In the genomic region with DNA sequence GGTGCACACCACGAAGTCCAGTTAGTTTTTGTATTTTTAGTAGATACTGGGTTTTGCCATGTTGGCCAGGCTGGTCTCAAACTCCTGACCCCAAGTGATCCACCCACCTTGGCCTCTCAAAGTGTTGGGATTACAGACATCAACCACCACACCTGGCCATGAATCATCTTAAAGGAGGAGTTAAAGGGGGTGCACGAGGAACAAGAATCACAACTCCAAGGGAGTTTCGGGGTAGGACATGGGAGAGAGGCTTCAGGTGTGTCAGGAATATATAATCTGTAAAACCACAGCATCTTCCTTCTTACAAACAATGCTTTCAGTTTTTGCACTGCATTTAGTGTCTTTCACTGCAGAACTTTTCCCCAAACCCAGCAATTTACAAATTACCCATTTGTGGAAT, we compare ENCODE assay signal across 26 cellular contexts.
DNase-seq lines count a peak whose midpoint lies in the region; ATAC-seq and TF ChIP-seq lines count a peak whose summit lies in the region.
"Had no signal": no experiment of that assay in that cellular context is flagged by ENCODE, and none has a peak within 500 bp of the region (broad histone marks: within the 10 kb centered on the region; RNA-seq: fewer than 3 reads in every experiment).

No MANE protein-coding gene starts in this region.

- DNase-seq in H9 (no peak), esophagus squamous epithelium (lab: John Stamatoyannopoulos, UW) (no peak), suprapubic skin (ENCODE audit: low spot score in 2 of 2) (no peak), RWPE1 (ENCODE audit: low spot score) (no peak), middle frontal gyrus (ENCODE audit: extremely low spot score, low spot score) (no peak)
- DNase-seq: AML-193; CD4-positive, alpha-beta T cell; DMS53; GOT3; KG1; MG63; NCI-H1105 treated with DMSO at 0.1 percent for 48 hours; NCI-H146; NCI-H1930; NCI-H2107; NCI-H446; NCI-H524 treated with DMSO at 0.1 percent for 48 hours; NCI-H82; RPMI8226; SHP77 had no signal

- H3K36me3 ChIP-seq in esophagus squamous epithelium = no peaks in the 10 kb centered on the region
- no peaks in the 10 kb centered on the region for H3K36me3 ChIP-seq in suprapubic skin
- H3K36me3 ChIP-seq: BLaER1 treated with 17β-estradiol and CSF1 and Interleukin-3, amounts not matched to agents 10 nM and 100 nM; MG63 had no signal

- H3K18ac ChIP-seq in H9 (ENCODE audit: insufficient read length, low read depth, low read length) = no peak overlapping the region

- no peaks in the 10 kb centered on the region for H3K9me3 ChIP-seq in H9 (ENCODE audit: control insufficient read depth, low read depth, low read length)
- no peaks in the 10 kb centered on the region for H3K9me3 ChIP-seq in esophagus squamous epithelium
- H3K9me3 ChIP-seq in suprapubic skin = no peaks in the 10 kb centered on the region
- H3K9me3 ChIP-seq: A549, MG63 had no signal

- no peak overlapping the region for H3K23ac ChIP-seq in H9 (ENCODE audit: insufficient read length, low read depth, low read length)

- TF ChIP-seq POLR2A in esophagus squamous epithelium (IDR thresholded peaks at IDR 0.05) = no peak
- TF ChIP-seq POLR2A in suprapubic skin (IDR thresholded peaks at IDR 0.05) = no peak

- no peak overlapping the region for H4K91ac ChIP-seq in H9 (ENCODE audit: insufficient read length, low read depth, low read length)

- no peak overlapping the region for H2BK12ac ChIP-seq in H9 (ENCODE audit: insufficient read length, low read depth, low read length)

- H3K27ac ChIP-seq in H9 (ENCODE audit: insufficient read length, low read depth, low read length) (no peak overlapping the region), VCaP (peak overlapping the region; percentile 66; the same call in 1 of the 2 replicates), esophagus squamous epithelium (peak overlapping the region in 3 of 4 donors; percentile 33 to 68 (median 40)), suprapubic skin (peak overlapping the region; percentile 18), RWPE1 (no peak overlapping the region)
- H3K27ac ChIP-seq: A549; BLaER1 treated with 17β-estradiol and CSF1 and Interleukin-3, amounts not matched to agents 10 nM and 100 nM; SK-N-MC had no signal

- H3K27ac Mint-ChIP-seq in H9 = 0 out of 7 replicates have a peak overlapping the region, but pooled peaks of 2 of the 3 experiments have one; percentile 16 to 72
- H3K27ac Mint-ChIP-seq: CD4-positive, alpha-beta T cell had no signal

- no peak overlapping the region for H2BK20ac ChIP-seq in H9 (ENCODE audit: low read depth, low read length, poor library complexity, severe bottlenecking)

- H3K56ac ChIP-seq in H9 (ENCODE audit: insufficient read length, low read depth, low read length) = no peak overlapping the region

- no peaks in the 10 kb centered on the region for H3K23me2 ChIP-seq in H9 (ENCODE audit: insufficient read length, low read depth, low read length, poor library complexity, severe bottlenecking)

- no CpG with 5 or more reads among the region's 3 CpGs for WGBS in H9 (ENCODE audit: extremely low coverage, insufficient read length, low lambda C conversion rate)
- 56 to 72% methylated on average over 3 of the region's 3 CpGs for WGBS in esophagus squamous epithelium, 2 donors
- WGBS in suprapubic skin = 82% methylated on average over 3 of the region's 3 CpGs

- no peak overlapping the region for H3K9ac ChIP-seq in H9 (ENCODE audit: extremely low read depth, insufficient read length, low read length)
- H3K9ac ChIP-seq: BLaER1 treated with 17β-estradiol and CSF1 and Interleukin-3, amounts not matched to agents 10 nM and 100 nM had no signal

- no peak overlapping the region for H2AK5ac ChIP-seq in H9 (ENCODE audit: insufficient read length, low read length)

- H3K4me3 ChIP-seq in esophagus squamous epithelium (no peak overlapping the region), suprapubic skin (no peak overlapping the region)
- H3K4me3 ChIP-seq: A549; BLaER1 treated with 17β-estradiol and CSF1 and Interleukin-3, amounts not matched to agents 10 nM and 100 nM; MG63; SK-N-MC had no signal

- H3K9me3 Mint-ChIP-seq in H9 = no peaks in the 10 kb centered on the region
- H3K9me3 Mint-ChIP-seq: CD4-positive, alpha-beta T cell had no signal

- H3K14ac ChIP-seq in H9 (ENCODE audit: insufficient read depth, low read length) = no peak overlapping the region

- no peak overlapping the region for H2BK15ac ChIP-seq in H9 (ENCODE audit: low read depth, low read length)

- H3K79me1 ChIP-seq in H9 (ENCODE audit: insufficient read depth, low read depth, low read length, poor library complexity, severe bottlenecking) = no peaks in the 10 kb centered on the region

- no peak for ATAC-seq in GM18909 (IDR thresholded peaks at IDR 0.05; ENCODE audit: poor library complexity, unreplicated experiment)
- ATAC-seq: A549, HCT116 had no signal

- H3K79me2 ChIP-seq in H9 (ENCODE audit: insufficient read depth, low read length) = no peaks in the 10 kb centered on the region

- TF ChIP-seq CTCF in H9 (conservative IDR thresholded peaks at IDR 0.05) (no peak), VCaP (conservative IDR thresholded peaks at IDR 0.05) (no peak), esophagus squamous epithelium (IDR thresholded peaks at IDR 0.05) (no peak), suprapubic skin (IDR thresholded peaks at IDR 0.05) (no peak), RWPE1 (conservative IDR thresholded peaks at IDR 0.05; ENCODE audit: low read depth) (no peak)

- H2BK5ac ChIP-seq in H9 (ENCODE audit: insufficient read length, low read length) = no peak overlapping the region

- no peak overlapping the region for H2AFZ ChIP-seq in H9 (ENCODE audit: low read length)

- H2BK120ac ChIP-seq in H9 (ENCODE audit: low read depth, low read length, poor library complexity, severe bottlenecking) = no peak overlapping the region

- no peaks in the 10 kb centered on the region; a peak in 1 of 7 replicates for H3K36me3 Mint-ChIP-seq in H9 (ENCODE audit: insufficient read depth in 1 of 3, low read depth in 3 of 3)

- no peaks in the 10 kb centered on the region for H3K27me3 ChIP-seq in H9 (ENCODE audit: insufficient read depth, low read length)
- H3K27me3 ChIP-seq in esophagus squamous epithelium = no peaks in the 10 kb centered on the region
- H3K27me3 ChIP-seq in suprapubic skin = no peaks in the 10 kb centered on the region
- H3K27me3 ChIP-seq: BLaER1 treated with 17β-estradiol and CSF1 and Interleukin-3, amounts not matched to agents 10 nM and 100 nM; MG63 had no signal

- CTCF ChIA-PET in RWPE1 (lab: Yijun Ruan, JAX) = no interaction called here

- peaks cover 24 to 31% of the 10 kb centered on the region in 2 experiments for H3K4me1 Mint-ChIP-seq in H9

- no peak overlapping the region for H3T11ph ChIP-seq in H9 (ENCODE audit: low read length)

- no peak overlapping the region for H3K4ac ChIP-seq in H9 (ENCODE audit: low read depth, low read length)

- POLR2A ChIA-PET in RWPE1 (lab: Yijun Ruan, JAX; ENCODE audit: low non-redundant PET) = no interaction called here

- no peak overlapping the region for H4K8ac ChIP-seq in H9 (replicated peaks; ENCODE audit: insufficient read length, low read depth, low read length)

- no peaks in the 10 kb centered on the region for H3K27me3 Mint-ChIP-seq in H9 (ENCODE audit: low read depth)
- H3K27me3 Mint-ChIP-seq: CD4-positive, alpha-beta T cell had no signal

- H3K4me3 Mint-ChIP-seq in H9 = no peak overlapping the region
- H3K4me3 Mint-ChIP-seq: CD4-positive, alpha-beta T cell had no signal

- no peak for TF ChIP-seq EP300 in suprapubic skin (IDR thresholded peaks at IDR 0.05)

- no peak overlapping the region for H4K5ac ChIP-seq in H9 (ENCODE audit: insufficient read length, low read depth, low read length)

- no peak overlapping the region for H3K4me2 ChIP-seq in H9 (ENCODE audit: insufficient read depth, insufficient read length, low read length)
- H3K4me2 ChIP-seq: A549; BLaER1 treated with 17β-estradiol and CSF1 and Interleukin-3, amounts not matched to agents 10 nM and 100 nM had no signal

- intact Hi-C loops in esophagus squamous epithelium (cut with DNase I) = no loop called here

- H3K4me1 ChIP-seq in H9 (ENCODE audit: insufficient read depth, low read length) (peaks cover 6% of the 10 kb centered on the region), esophagus squamous epithelium (peaks cover 3 to 57% (median 7%) of the 10 kb centered on the region in 3 donors), suprapubic skin (peaks cover 19% of the 10 kb centered on the region)

- no peaks in the 10 kb centered on the region for H4K20me1 ChIP-seq in H9 (ENCODE audit: control insufficient read depth, insufficient read depth, insufficient read length)
- H4K20me1 ChIP-seq: BLaER1 treated with 17β-estradiol and CSF1 and Interleukin-3, amounts not matched to agents 10 nM and 100 nM had no signal

Comparison
In these comparisons a context has a peak if more than half of its experiments do, and no peak if none do; other contexts are left out.
1. H3K27ac ChIP-seq: peak in VCaP (single experiment), esophagus squamous epithelium (3 of 4) and suprapubic skin (single experiment); none in H9 (single experiment) and RWPE1 (single experiment).